8 cellular contexts compared by ENCODE assay signal in genomic region chr2:15730545-15731212, GRCh38.
DNase-seq lines count a peak whose midpoint lies in the region; ATAC-seq and TF ChIP-seq lines count a peak whose summit lies in the region.

No MANE protein-coding gene starts in this region.

- 0% methylated on average over 3 of the region's 7 CpGs; no CpG with 5 or more reads in 1 of the 2 donors for WGBS in gastroesophageal sphincter (ENCODE audit: low coverage in 1 of 2), 2 donors

- ATAC-seq in HG03196 (IDR thresholded peaks at IDR 0.05; ENCODE audit: unreplicated experiment) (peak; percentile 48), gastroesophageal sphincter (peak; percentile 90), HG03095 (IDR thresholded peaks at IDR 0.05; ENCODE audit: unreplicated experiment) (no peak)

- peak; percentile 93 for DNase-seq in NCI-H748 (lab: John Stamatoyannopoulos, UW; ENCODE audit: unreplicated experiment)
- DNase-seq in NCI-H748 treated with DMSO at 0.1 percent for 48 hours (lab: John Stamatoyannopoulos, UW) = no peak
- DNase-seq in SJSA1 (ENCODE audit: low read depth in 1 of 2, low spot score in 2 of 2) = peak; percentile 90 to 93
- DNase-seq in posterior cingulate gyrus = peak; percentile 69 to 98 (median 90)
- DNase-seq in stimulated activated CD4-positive, alpha-beta T cell treated with anti-CD3 and anti-CD28 coated beads, Interleukin-2, amount 100 ng/mL, for 24 hours = no peak

- no peaks in the 10 kb centered on the region for H3K36me3 ChIP-seq in SJSA1
- H3K36me3 ChIP-seq in gastroesophageal sphincter = no peaks in the 10 kb centered on the region

- H3K27ac ChIP-seq in SJSA1 (no peak overlapping the region), gastroesophageal sphincter (no peak overlapping the region)

- TF ChIP-seq POLR2A in gastroesophageal sphincter (IDR thresholded peaks at IDR 0.05) = no peak

- H3K27me3 ChIP-seq in SJSA1 (replicated peaks) (peaks cover 11% of the 10 kb centered on the region; the same call in 1 of the 2 replicates), gastroesophageal sphincter (no peaks in the 10 kb centered on the region)

- no peaks in the 10 kb centered on the region for H3K9me3 ChIP-seq in SJSA1 (replicated peaks)
- H3K9me3 ChIP-seq in gastroesophageal sphincter = no peaks in the 10 kb centered on the region

- no peak for TF ChIP-seq CTCF in gastroesophageal sphincter (IDR thresholded peaks at IDR 0.05)

- H3K4me1 ChIP-seq in SJSA1 (replicated peaks) = peaks cover 31% of the 10 kb centered on the region
- peaks cover 0 to 55% (median 18%) of the 10 kb centered on the region in 3 donors for H3K4me1 ChIP-seq in gastroesophageal sphincter

- TF ChIP-seq EP300 in gastroesophageal sphincter (IDR thresholded peaks at IDR 0.05) = no peak

- intact Hi-C loops in posterior cingulate gyrus (cut with DNase I) = loop anchor here (5.0 to 10.0 kb wide), 3 partner anchors 72 to 204 kb away; no protein-coding TSS in a partner anchor

- H3K4me3 ChIP-seq in SJSA1 (no peak overlapping the region), gastroesophageal sphincter (no peak overlapping the region)

Comparison
In these comparisons a context has a peak if more than half of its experiments do, and no peak if none do; other contexts are left out.
1. DNase-seq: peak in NCI-H748 (single experiment), SJSA1 (2 of 2) and posterior cingulate gyrus (10 of 10); none in NCI-H748 treated with DMSO at 0.1 percent for 48 hours (single experiment) and stimulated activated CD4-positive, alpha-beta T cell treated with anti-CD3 and anti-CD28 coated beads, Interleukin-2, amount 100 ng/mL, for 24 hours (0 of 2).